Comparison of ENCODE assay signal across 19 cellular contexts in the genomic region with DNA sequence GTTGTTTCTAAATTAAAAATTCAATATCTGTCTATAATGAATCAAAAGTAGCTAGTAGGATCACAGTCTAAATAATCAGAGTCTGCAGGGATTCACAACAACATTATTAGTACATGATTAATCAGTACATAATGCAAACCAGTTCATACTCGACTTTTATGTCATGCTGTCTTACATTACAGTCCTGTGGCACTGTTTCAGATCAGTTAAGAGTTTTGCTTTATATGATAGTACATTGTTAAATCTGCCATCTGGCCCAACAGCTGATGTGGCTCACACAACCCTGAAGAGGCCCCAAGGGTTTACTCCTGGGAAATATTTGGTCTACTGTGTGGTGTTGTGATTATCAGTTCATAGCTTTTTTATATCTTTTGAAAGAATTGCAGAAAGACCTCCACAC.
DNase-seq lines count a peak whose midpoint lies in the region; ATAC-seq, FAIRE-seq and TF ChIP-seq lines count a peak whose summit lies in the region.
"Had no signal": no experiment of that assay in that cellular context is flagged by ENCODE, and none has a peak within 500 bp of the region (broad histone marks: within the 10 kb centered on the region; RNA-seq: fewer than 3 reads in every experiment).

No MANE protein-coding gene starts in this region.

- no peaks in the 10 kb centered on the region for H3K27me3 Mint-ChIP-seq in astrocyte (ENCODE audit: low read depth, unreplicated experiment)
- no peaks in the 10 kb centered on the region for H3K27me3 Mint-ChIP-seq in activated CD8-positive, alpha-beta T cell treated with anti-CD3 and anti-CD28 coated beads, Interleukin-2, amount 10 ng/mL, durations not matched to agents 7 days and 5 days (ENCODE audit: low read depth)
- peaks cover 2% of the 10 kb centered on the region for H3K27me3 Mint-ChIP-seq in activated CD8-positive, alpha-beta T cell treated with anti-CD3 and anti-CD28 coated beads for 36 hours

- no peak overlapping the region for H2AFZ ChIP-seq in astrocyte (ENCODE audit: low read depth, low read length)
- H2AFZ ChIP-seq: parathyroid adenoma had no signal

- CTCF ChIA-PET in activated CD8-positive, alpha-beta T cell treated with anti-CD3 and anti-CD28 coated beads, Interleukin-2, amount 10 ng/mL, durations not matched to agents 7 days and 5 days (lab: Charles Lee): no interaction called here
- CTCF ChIA-PET in activated CD8-positive, alpha-beta T cell treated with anti-CD3 and anti-CD28 coated beads for 36 hours (lab: Charles Lee): no interaction called here

- no peaks in the 10 kb centered on the region for H3K36me3 ChIP-seq in astrocyte (ENCODE audit: insufficient read depth, low read length)
- H3K36me3 ChIP-seq: adrenal gland, SJSA1 had no signal

- H3K36me3 Mint-ChIP-seq in astrocyte (ENCODE audit: low read depth, unreplicated experiment): no peaks in the 10 kb centered on the region
- no peaks in the 10 kb centered on the region for H3K36me3 Mint-ChIP-seq in activated CD8-positive, alpha-beta T cell treated with anti-CD3 and anti-CD28 coated beads, Interleukin-2, amount 10 ng/mL, durations not matched to agents 7 days and 5 days (ENCODE audit: low read depth)
- no peaks in the 10 kb centered on the region for H3K36me3 Mint-ChIP-seq in activated CD8-positive, alpha-beta T cell treated with anti-CD3 and anti-CD28 coated beads for 36 hours (ENCODE audit: low read depth)

- POLR2A ChIA-PET in activated CD8-positive, alpha-beta T cell treated with anti-CD3 and anti-CD28 coated beads, Interleukin-2, amount 10 ng/mL, durations not matched to agents 7 days and 5 days (lab: Charles Lee): no interaction called here
- POLR2A ChIA-PET in activated CD8-positive, alpha-beta T cell treated with anti-CD3 and anti-CD28 coated beads for 36 hours (lab: Charles Lee): no interaction called here

- H3K27me3 ChIP-seq in astrocyte (ENCODE audit: insufficient read depth, low read length): no peaks in the 10 kb centered on the region
- H3K27me3 ChIP-seq: adrenal gland, SJSA1 had no signal

- H3K4me2 ChIP-seq in astrocyte (ENCODE audit: low read length): no peak overlapping the region

- H3K4me1 ChIP-seq in astrocyte (ENCODE audit: insufficient read depth, low read length): no peaks in the 10 kb centered on the region
- H3K4me1 ChIP-seq: adrenal gland, parathyroid adenoma had no signal

- no peak for ATAC-seq in GM18498 (IDR thresholded peaks at IDR 0.05; ENCODE audit: unreplicated experiment)
- no peak for ATAC-seq in activated CD8-positive, alpha-beta T cell treated with anti-CD3 and anti-CD28 coated beads, Interleukin-2, amount 10 ng/mL, durations not matched to agents 7 days and 5 days
- ATAC-seq in activated CD8-positive, alpha-beta T cell treated with anti-CD3 and anti-CD28 coated beads for 36 hours: no peak
- no peak for ATAC-seq in HG03565 (IDR thresholded peaks at IDR 0.05; ENCODE audit: unreplicated experiment)

- no peak overlapping the region for H3K4me3 ChIP-seq in AG09309 (ENCODE audit: control insufficient read depth, low read depth, low read length)
- H3K4me3 ChIP-seq in LNCaP clone FGC (ENCODE audit: low read depth, low read length): no peak overlapping the region
- no peak overlapping the region for H3K4me3 ChIP-seq in astrocyte (ENCODE audit: insufficient read depth, low read depth, low read length)
- H3K4me3 ChIP-seq: adrenal gland, SJSA1 had no signal

- intact Hi-C loops in activated CD8-positive, alpha-beta T cell treated with anti-CD3 and anti-CD28 coated beads for 36 hours (cut with micrococcal nuclease): no loop called here

- DNase-seq in AG09309 (ENCODE audit: low read depth) (peak; percentile 75), LNCaP clone FGC (ENCODE audit: low read depth) (peak; percentile 74), astrocyte (ENCODE audit: low read depth) (peak; percentile 66), iris pigment epithelial cell (ENCODE audit: low read depth) (peak; percentile 89)
- DNase-seq in activated CD8-positive, alpha-beta T cell treated with anti-CD3 and anti-CD28 coated beads, Interleukin-2, amount 10 ng/mL, durations not matched to agents 7 days and 5 days: no peak
- DNase-seq in activated CD8-positive, alpha-beta T cell treated with anti-CD3 and anti-CD28 coated beads for 36 hours: no peak
- DNase-seq: activated CD8-positive, alpha-beta memory T cell treated with anti-CD3 and anti-CD28 coated beads, Interleukin-2, amount 50 U/mL, for 4 hours; adrenal gland; mesendoderm; NCI-H774; stimulated activated CD4-positive, alpha-beta T cell treated with anti-CD3 and anti-CD28 coated beads, Interleukin-2, amount 100 ng/mL, for 24 hours had no signal

- no peaks in the 10 kb centered on the region for H3K9me3 ChIP-seq in astrocyte (ENCODE audit: insufficient read depth, low read depth, low read length)
- H3K9me3 ChIP-seq: adrenal gland, SJSA1 had no signal

- H3K79me2 ChIP-seq in astrocyte (ENCODE audit: insufficient read depth, low read length): no peaks in the 10 kb centered on the region
- H3K79me2 ChIP-seq: parathyroid adenoma had no signal

- FAIRE-seq in astrocyte (lab: Jason Lieb, UNC): peak; percentile 17
- FAIRE-seq: GM18507, H54, urothelium cell line had no signal

- no peak overlapping the region for H3K27ac ChIP-seq in astrocyte (ENCODE audit: low read depth, low read length)
- H3K27ac ChIP-seq: adrenal gland, parathyroid adenoma, SJSA1, VCaP had no signal

- H4K20me1 ChIP-seq in astrocyte (ENCODE audit: insufficient read depth, low read length): no peaks in the 10 kb centered on the region

- no peak overlapping the region for H3K4me3 Mint-ChIP-seq in astrocyte (ENCODE audit: unreplicated experiment)
- H3K4me3 Mint-ChIP-seq in activated CD8-positive, alpha-beta T cell treated with anti-CD3 and anti-CD28 coated beads, Interleukin-2, amount 10 ng/mL, durations not matched to agents 7 days and 5 days: no peak overlapping the region
- H3K4me3 Mint-ChIP-seq in activated CD8-positive, alpha-beta T cell treated with anti-CD3 and anti-CD28 coated beads for 36 hours: no peak overlapping the region

- H3K9ac ChIP-seq in astrocyte (ENCODE audit: low read length): no peak overlapping the region
- H3K9ac ChIP-seq: parathyroid adenoma had no signal

- peak overlapping the region; percentile 78 for H3K27ac Mint-ChIP-seq in astrocyte (ENCODE audit: unreplicated experiment)
- H3K27ac Mint-ChIP-seq in activated CD8-positive, alpha-beta T cell treated with anti-CD3 and anti-CD28 coated beads, Interleukin-2, amount 10 ng/mL, durations not matched to agents 7 days and 5 days: no peak overlapping the region
- H3K27ac Mint-ChIP-seq in activated CD8-positive, alpha-beta T cell treated with anti-CD3 and anti-CD28 coated beads for 36 hours: no peak overlapping the region

- peaks cover 32% of the 10 kb centered on the region for H3K4me1 Mint-ChIP-seq in astrocyte (ENCODE audit: low read depth, unreplicated experiment)
- H3K4me1 Mint-ChIP-seq in activated CD8-positive, alpha-beta T cell treated with anti-CD3 and anti-CD28 coated beads, Interleukin-2, amount 10 ng/mL, durations not matched to agents 7 days and 5 days (ENCODE audit: low read depth): peaks cover 12% of the 10 kb centered on the region
- peaks cover 4% of the 10 kb centered on the region for H3K4me1 Mint-ChIP-seq in activated CD8-positive, alpha-beta T cell treated with anti-CD3 and anti-CD28 coated beads for 36 hours (ENCODE audit: low read depth)

- TF ChIP-seq CTCF in AG09309 (IDR thresholded peaks at IDR 0.05; ENCODE audit: control insufficient read depth, insufficient read depth, low read depth, low read length, missing control alignments) (no peak), LNCaP clone FGC (IDR thresholded peaks at IDR 0.05; ENCODE audit: control insufficient read depth, extremely low read depth, insufficient read depth) (no peak), astrocyte (IDR thresholded peaks at IDR 0.05; ENCODE audit: insufficient read depth, low read depth, low read length) (no peak)
- no peak for TF ChIP-seq CTCF in activated CD8-positive, alpha-beta T cell treated with anti-CD3 and anti-CD28 coated beads for 36 hours (IDR thresholded peaks at IDR 0.05)

- H3K9me3 Mint-ChIP-seq in astrocyte (ENCODE audit: unreplicated experiment): peaks cover 4% of the 10 kb centered on the region
- H3K9me3 Mint-ChIP-seq in activated CD8-positive, alpha-beta T cell treated with anti-CD3 and anti-CD28 coated beads, Interleukin-2, amount 10 ng/mL, durations not matched to agents 7 days and 5 days (ENCODE audit: insufficient read depth): no peaks in the 10 kb centered on the region
- no peaks in the 10 kb centered on the region for H3K9me3 Mint-ChIP-seq in activated CD8-positive, alpha-beta T cell treated with anti-CD3 and anti-CD28 coated beads for 36 hours

Comparison
In these comparisons a context has a peak if more than half of its experiments do, and no peak if none do; other contexts are left out.
1. DNase-seq: peak in AG09309 (single experiment), LNCaP clone FGC (single experiment), astrocyte (single experiment) and iris pigment epithelial cell (single experiment); none in activated CD8-positive, alpha-beta T cell treated with anti-CD3 and anti-CD28 coated beads, Interleukin-2, amount 10 ng/mL, durations not matched to agents 7 days and 5 days (single experiment) and activated CD8-positive, alpha-beta T cell treated with anti-CD3 and anti-CD28 coated beads for 36 hours (single experiment).